19 cellular contexts compared by ENCODE assay signal in genomic region chr17:75498019-75498725, GRCh38. TPM values are rescaled to one million over a fixed set of nuclear protein-coding genes. Genes with fewer than 3 reads are reported as not detected.
DNase-seq lines count a peak whose midpoint lies in the region; ATAC-seq, FAIRE-seq and TF ChIP-seq lines count a peak whose summit lies in the region.
"Had no signal": no experiment of that assay in that cellular context is flagged by ENCODE, and none has a peak within 500 bp of the region (broad histone marks: within the 10 kb centered on the region; RNA-seq: fewer than 3 reads in every experiment).

No MANE protein-coding gene starts in this region.

- no peaks in the 10 kb centered on the region for H3K9me3 Mint-ChIP-seq in activated CD4-positive, alpha-beta memory T cell treated with anti-CD3 and anti-CD28 coated beads for 36 hours
- H3K9me3 Mint-ChIP-seq: stimulated activated naive CD8-positive, alpha-beta T cell treated with anti-CD3 and anti-CD28 coated beads, Interleukin-15, Interleukin-2, amounts not matched to agents 100 ng/mL and 50 ng/mL, for 24 hours; T-cell; type B pancreatic cell had no signal

- peaks cover 5% of the 10 kb centered on the region for H3K36me3 Mint-ChIP-seq in activated CD4-positive, alpha-beta memory T cell treated with anti-CD3 and anti-CD28 coated beads for 36 hours
- H3K36me3 Mint-ChIP-seq: type B pancreatic cell had no signal

- no peak for FAIRE-seq in urothelium cell line (lab: Jason Lieb, UNC)

- peaks cover 46% of the 10 kb centered on the region for H3K4me1 ChIP-seq in left ventricle myocardium inferior

- H3K4me1 Mint-ChIP-seq in activated CD4-positive, alpha-beta memory T cell treated with anti-CD3 and anti-CD28 coated beads for 36 hours (ENCODE audit: low read depth): no peaks in the 10 kb centered on the region

- peaks cover 85% of the 10 kb centered on the region for H3K36me3 ChIP-seq in left ventricle myocardium inferior

- intact Hi-C loops in left ventricle myocardium inferior (cut with micrococcal nuclease) (no loop called here), Right ventricle myocardium superior (cut with DNase I) (no loop called here)
- intact Hi-C loops in activated CD4-positive, alpha-beta memory T cell treated with anti-CD3 and anti-CD28 coated beads for 36 hours (cut with micrococcal nuclease): no loop called here

- no peak for TF ChIP-seq CTCF in left ventricle myocardium inferior (IDR thresholded peaks at IDR 0.05; ENCODE audit: borderline replicate concordance)

- POLR2A ChIA-PET in activated CD4-positive, alpha-beta memory T cell treated with anti-CD3 and anti-CD28 coated beads for 36 hours (lab: Charles Lee): no interaction called here

- no peak overlapping the region for H3K27ac Mint-ChIP-seq in activated CD4-positive, alpha-beta memory T cell treated with anti-CD3 and anti-CD28 coated beads for 36 hours
- H3K27ac Mint-ChIP-seq: stimulated activated naive CD8-positive, alpha-beta T cell treated with anti-CD3 and anti-CD28 coated beads, Interleukin-15, Interleukin-2, amounts not matched to agents 100 ng/mL and 50 ng/mL, for 24 hours; type B pancreatic cell had no signal

- DNase-seq in left ventricle myocardium inferior (no peak), Right ventricle myocardium superior (no peak), caudate nucleus (lab: John Stamatoyannopoulos, UW) (no peak), lung microvascular endothelial cell (ENCODE audit: low read depth in 2 of 2) (peak; percentile 43 to 55), urothelium cell line (ENCODE audit: low spot score) (no peak)
- no peak for DNase-seq in activated CD4-positive, alpha-beta memory T cell treated with anti-CD3 and anti-CD28 coated beads for 36 hours
- DNase-seq: activated CD4-positive, alpha-beta T cell treated with anti-CD3 and anti-CD28 coated beads, Interleukin-2, amount 50 U/mL, for 48 hours; amniotic stem cell; GOT3; MM.1S; mucosa of descending colon; NCI-H187; NCI-H446 treated with DMSO at 0.1 percent for 48 hours; sigmoid colon; T-cell had no signal

- H3K9me3 ChIP-seq in left ventricle myocardium inferior (replicated peaks): no peaks in the 10 kb centered on the region
- H3K9me3 ChIP-seq: mucosa of descending colon, sigmoid colon had no signal

- H3K27me3 Mint-ChIP-seq in activated CD4-positive, alpha-beta memory T cell treated with anti-CD3 and anti-CD28 coated beads for 36 hours: no peaks in the 10 kb centered on the region
- H3K27me3 Mint-ChIP-seq: stimulated activated naive CD8-positive, alpha-beta T cell treated with anti-CD3 and anti-CD28 coated beads, Interleukin-15, Interleukin-2, amounts not matched to agents 100 ng/mL and 50 ng/mL, for 24 hours; T-cell; type B pancreatic cell had no signal

- CTCF ChIA-PET in activated CD4-positive, alpha-beta memory T cell treated with anti-CD3 and anti-CD28 coated beads for 36 hours (lab: Charles Lee): interaction anchor here (1.2 kb wide), 1 partner anchor 135 kb away, joined by 3 read pairs; the partner anchor contains the start of gene SMIM5

- ATAC-seq in Right ventricle myocardium superior (ENCODE audit: poor library complexity) (no peak), HG02840 (IDR thresholded peaks at IDR 0.05; ENCODE audit: low FRiP score, unreplicated experiment) (no peak)

- H3K27ac ChIP-seq in left ventricle myocardium inferior (replicated peaks): peak overlapping the region; percentile 70
- H3K27ac ChIP-seq in caudate nucleus (ENCODE audit: low read depth, low read length): peak overlapping the region; percentile 75
- H3K27ac ChIP-seq: VCaP had no signal

- no peak overlapping the region for H3K4me3 Mint-ChIP-seq in activated CD4-positive, alpha-beta memory T cell treated with anti-CD3 and anti-CD28 coated beads for 36 hours
- H3K4me3 Mint-ChIP-seq: stimulated activated naive CD8-positive, alpha-beta T cell treated with anti-CD3 and anti-CD28 coated beads, Interleukin-15, Interleukin-2, amounts not matched to agents 100 ng/mL and 50 ng/mL, for 24 hours; T-cell; type B pancreatic cell had no signal

- H3K27me3 ChIP-seq in left ventricle myocardium inferior (ENCODE audit: low read depth): no peaks in the 10 kb centered on the region
- H3K27me3 ChIP-seq: sigmoid colon had no signal

- no peak overlapping the region for H3K4me3 ChIP-seq in left ventricle myocardium inferior
- H3K4me3 ChIP-seq: mucosa of descending colon, sigmoid colon had no signal

RNA-seq across cellular contexts. Expression of gene CASKIN2, which starts 17.2 kb away (rescaled TPM):
- total RNA-seq in left ventricle myocardium inferior (34.3 TPM), Right ventricle myocardium superior (33.3 TPM), lung microvascular endothelial cell (7.0 and 11.5 TPM in 2 replicates)
- 1 to 10 TPM; 4.7 to 5.3 TPM for total RNA-seq in activated CD4-positive, alpha-beta memory T cell treated with anti-CD3 and anti-CD28 coated beads for 36 hours

RNA-seq across cellular contexts. Expression of gene TSEN54, which starts 18.2 kb away (rescaled TPM):
- total RNA-seq in left ventricle myocardium inferior (6.8 TPM), Right ventricle myocardium superior (5.6 TPM), lung microvascular endothelial cell (7.4 and 8.9 TPM in 2 replicates)
- 10 to 100 TPM; 34.9 to 39.7 TPM for total RNA-seq in activated CD4-positive, alpha-beta memory T cell treated with anti-CD3 and anti-CD28 coated beads for 36 hours

RNA-seq across cellular contexts. Expression of gene LLGL2, which starts 27.3 kb away (rescaled TPM):
- total RNA-seq in left ventricle myocardium inferior: 2.0 TPM
- total RNA-seq in Right ventricle myocardium superior: 3.6 TPM
- total RNA-seq in lung microvascular endothelial cell: 8.3 and 14.7 TPM in 2 replicates
- total RNA-seq in activated CD4-positive, alpha-beta memory T cell treated with anti-CD3 and anti-CD28 coated beads for 36 hours: 10 to 100 TPM; 15.6 to 17.1 TPM

RNA-seq across cellular contexts. Expression of gene TMEM94, which starts 41.7 kb away (rescaled TPM):
- total RNA-seq in left ventricle myocardium inferior (38.8 TPM), Right ventricle myocardium superior (38.0 TPM), lung microvascular endothelial cell (20.0 and 20.6 TPM in 2 replicates)
- total RNA-seq in activated CD4-positive, alpha-beta memory T cell treated with anti-CD3 and anti-CD28 coated beads for 36 hours: 10 to 100 TPM; 51.4 to 53.0 TPM

Comparison
In these comparisons a context has a peak if more than half of its experiments do, and no peak if none do; other contexts are left out.
1. DNase-seq: peak in lung microvascular endothelial cell (2 of 2); none in left ventricle myocardium inferior (single experiment), Right ventricle myocardium superior (single experiment), caudate nucleus (0 of 61), activated CD4-positive, alpha-beta memory T cell treated with anti-CD3 and anti-CD28 coated beads for 36 hours (single experiment) and urothelium cell line (single experiment).